In genomic region chr1:34315974-34316373, GRCh38 we compare ENCODE assay signal across 33 cellular contexts.
"Had no signal": no experiment of that assay in that cellular context is flagged by ENCODE, and none has a peak within 500 bp of the region (broad histone marks: within the 10 kb centered on the region; RNA-seq: fewer than 3 reads in every experiment).

No MANE protein-coding gene starts in this region.

- H3K27ac ChIP-seq: adrenal gland, ascending aorta, body of pancreas, brain microvascular endothelial cell, breast epithelium, cardiac muscle cell had no signal

- H3K27me3 ChIP-seq: adrenal gland, ascending aorta, body of pancreas, brain microvascular endothelial cell, breast epithelium, cardiac muscle cell had no signal

- H3K36me3 ChIP-seq: adrenal gland, ascending aorta, brain microvascular endothelial cell, breast epithelium, cardiac muscle cell had no signal

- ATAC-seq: activated naive CD4-positive, alpha-beta T cell treated with anti-CD3 and anti-CD28 coated beads, Interleukin-2, amount 50 U/mL, for 72 hours; activated naive CD8-positive, alpha-beta T cell treated with anti-CD3 and anti-CD28 coated beads, Interleukin-2, amount 50 U/mL, for 24 hours; activated T-cell treated with anti-CD3 and anti-CD28 coated beads, Interleukin-2, amount 50 U/mL, for 4 hours; activated T-cell treated with anti-CD3 and anti-CD28 coated beads, Interleukin-2, amount 50 U/mL, for 72 hours; activated T-helper 17 cell treated with anti-CD3 and anti-CD28 coated beads, Interleukin-2, amount 50 U/mL, for 72 hours; body of pancreas had no signal

- H3K9me3 ChIP-seq: adrenal gland had no signal

- FAIRE-seq: astrocyte, bronchial epithelial cell had no signal

- DNase-seq: activated effector memory CD4-positive, alpha-beta T cell treated with anti-CD3 and anti-CD28 coated beads, Interleukin-2, amount 50 U/mL, for 16 hours; activated effector memory CD4-positive, alpha-beta T cell treated with Interleukin-2 at 50 U/mL for 16 hours; activated gamma-delta T cell; activated gamma-delta T cell treated with Interleukin-2 at 50 U/mL for 16 hours; activated naive CD4-positive, alpha-beta T cell; activated naive CD4-positive, alpha-beta T cell treated with anti-CD3 and anti-CD28 coated beads for 36 hours; activated naive CD4-positive, alpha-beta T cell treated with anti-CD3 and anti-CD28 coated beads, Interleukin-2, amount 10 ng/mL, durations not matched to agents 7 days and 5 days; activated naive CD4-positive, alpha-beta T cell treated with anti-CD3 and anti-CD28 coated beads, Interleukin-2, amount 50 U/mL, for 16 hours; activated naive CD4-positive, alpha-beta T cell treated with Interleukin-2 at 50 U/mL for 16 hours; activated naive CD8-positive, alpha-beta T cell treated with anti-CD3 and anti-CD28 coated beads for 36 hours; activated naive CD8-positive, alpha-beta T cell treated with anti-CD3 and anti-CD28 coated beads, Interleukin-2, amount 10 ng/mL, durations not matched to agents 7 days and 5 days; activated naive CD8-positive, alpha-beta T cell treated with anti-CD3 and anti-CD28 coated beads, Interleukin-2, amount 50 U/mL, for 24 hours; activated T-cell treated with anti-CD3 and anti-CD28 coated beads, Interleukin-2, amount 50 U/mL, for 24 hours; activated T-cell treated with anti-CD3 and anti-CD28 coated beads, Interleukin-2, amount 50 U/mL, for 4 hours; activated T-cell treated with anti-CD3 and anti-CD28 coated beads, Interleukin-2, amount 50 U/mL, for 48 hours; activated T-cell treated with anti-CD3 and anti-CD28 coated beads, Interleukin-2, amount 50 U/mL, for 72 hours; adrenal gland; amniotic stem cell; amygdala; anterior cingulate cortex; aorta; body of pancreas; brain microvascular endothelial cell; caudate nucleus; central memory CD4-positive, alpha-beta T cell; cerebellar nuclear complex had no signal

- H3K4me3 ChIP-seq: adrenal gland, ascending aorta, body of pancreas, breast epithelium, cardiac muscle cell had no signal

- H3K4me1 ChIP-seq: adrenal gland, ascending aorta, body of pancreas, breast epithelium had no signal
